In the genomic region with DNA sequence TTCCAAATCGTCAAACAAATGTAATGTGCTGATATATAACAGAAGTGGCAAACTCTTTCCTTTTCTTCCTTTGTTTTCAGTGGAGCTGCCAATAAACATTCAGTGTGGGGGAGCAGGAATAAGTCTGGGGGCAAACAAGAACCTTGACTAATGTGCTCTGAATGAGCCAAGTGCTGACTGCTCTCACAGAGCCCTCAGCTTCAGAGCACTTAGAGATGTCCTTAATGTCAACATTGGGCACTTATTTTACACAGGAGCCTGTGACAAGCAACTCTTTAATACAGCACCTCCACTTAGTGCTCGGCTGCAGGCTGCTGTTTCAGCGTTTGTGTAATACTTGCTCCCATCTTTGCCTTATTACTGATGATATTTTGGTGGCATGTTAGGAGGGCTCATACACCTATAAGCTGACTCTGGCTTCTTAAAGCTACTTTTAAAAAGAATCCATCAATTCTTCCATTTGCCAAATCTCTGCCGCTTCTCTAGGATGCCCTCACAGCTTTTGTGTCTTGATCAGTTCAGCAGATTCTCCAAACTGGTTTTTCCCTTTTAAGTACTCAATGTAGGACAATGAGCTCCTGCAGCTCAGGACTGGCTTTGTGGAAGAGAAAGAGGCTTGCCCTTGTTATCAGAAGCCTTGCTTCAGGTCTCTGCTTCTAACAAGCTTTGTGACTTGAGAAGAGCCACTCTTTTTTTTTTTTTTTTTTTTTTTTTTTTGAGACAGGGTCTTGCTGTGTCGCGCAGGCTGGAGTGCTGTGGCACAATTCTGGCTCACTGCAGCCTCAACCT, we compare ENCODE assay signal across 19 cellular contexts.
"Had no signal": no experiment of that assay in that cellular context is flagged by ENCODE, and none has a peak within 500 bp of the region (broad histone marks: within the 10 kb centered on the region; RNA-seq: fewer than 3 reads in every experiment).

No MANE protein-coding gene starts in this region.

- H3K4me3 ChIP-seq: tibial nerve had no signal

- ATAC-seq: activated CD8-positive, alpha-beta T cell treated with anti-CD3 and anti-CD28 coated beads for 36 hours; activated T-cell treated with anti-CD3 and anti-CD28 coated beads, Interleukin-2, amount 50 U/mL, for 72 hours; foreskin keratinocyte had no signal

- H3K36me3 ChIP-seq: brain microvascular endothelial cell, tibial nerve had no signal

- H3K27ac Mint-ChIP-seq: activated CD8-positive, alpha-beta T cell treated with anti-CD3 and anti-CD28 coated beads for 36 hours; activated naive CD8-positive, alpha-beta T cell treated with anti-CD3 and anti-CD28 coated beads, Interleukin-2, amount 10 ng/mL, durations not matched to agents 7 days and 5 days; activated T-cell treated with anti-CD3 and anti-CD28 coated beads, Interleukin-2, amount 50 U/mL, for 72 hours had no signal

- H3K4me1 ChIP-seq: tibial nerve had no signal

- H3K36me3 Mint-ChIP-seq: activated naive CD8-positive, alpha-beta T cell treated with anti-CD3 and anti-CD28 coated beads, Interleukin-2, amount 10 ng/mL, durations not matched to agents 7 days and 5 days had no signal

- H3K4me3 Mint-ChIP-seq: activated CD8-positive, alpha-beta T cell treated with anti-CD3 and anti-CD28 coated beads for 36 hours; activated naive CD8-positive, alpha-beta T cell treated with anti-CD3 and anti-CD28 coated beads, Interleukin-2, amount 10 ng/mL, durations not matched to agents 7 days and 5 days; activated T-cell treated with anti-CD3 and anti-CD28 coated beads, Interleukin-2, amount 50 U/mL, for 72 hours; central memory CD8-positive, alpha-beta T cell had no signal

- H3K27ac ChIP-seq: brain microvascular endothelial cell, foreskin keratinocyte, neutrophil, tibial nerve had no signal

- H3K27me3 Mint-ChIP-seq: central memory CD8-positive, alpha-beta T cell had no signal

- H3K9me3 Mint-ChIP-seq: activated CD8-positive, alpha-beta T cell treated with anti-CD3 and anti-CD28 coated beads for 36 hours; activated naive CD8-positive, alpha-beta T cell treated with anti-CD3 and anti-CD28 coated beads, Interleukin-2, amount 10 ng/mL, durations not matched to agents 7 days and 5 days; central memory CD8-positive, alpha-beta T cell had no signal

- DNase-seq: activated CD4-positive, alpha-beta T cell treated with anti-CD3 and anti-CD28 coated beads for 48 hours; activated CD8-positive, alpha-beta memory T cell treated with anti-CD3 and anti-CD28 coated beads, Interleukin-2, amount 50 U/mL, for 48 hours; activated CD8-positive, alpha-beta T cell treated with anti-CD3 and anti-CD28 coated beads for 36 hours; activated gamma-delta T cell; activated naive CD8-positive, alpha-beta T cell treated with anti-CD3 and anti-CD28 coated beads, Interleukin-2, amount 10 ng/mL, durations not matched to agents 7 days and 5 days; activated T-cell treated with anti-CD3 and anti-CD28 coated beads, Interleukin-2, amount 50 U/mL, for 72 hours; brain microvascular endothelial cell; cortex of kidney; effector CD8-positive, alpha-beta T cell; foreskin keratinocyte; glutamatergic neuron; hypothalamus; retina; stimulated activated CD4-positive, alpha-beta T cell treated with anti-CD3 and anti-CD28 coated beads, Interleukin-12 subunit alpha, Interleukin-12 subunit beta, amount 100 ng/mL, for 4 hours; stimulated activated CD4-positive, alpha-beta T cell treated with anti-CD3 and anti-CD28 coated beads, Interleukin-2, amount 100 ng/mL, for 24 hours; T-helper 2 cell had no signal

- H3K27me3 ChIP-seq: brain microvascular endothelial cell, foreskin keratinocyte, neutrophil, tibial nerve had no signal

- H3K4me1 Mint-ChIP-seq: activated naive CD8-positive, alpha-beta T cell treated with anti-CD3 and anti-CD28 coated beads, Interleukin-2, amount 10 ng/mL, durations not matched to agents 7 days and 5 days; central memory CD8-positive, alpha-beta T cell had no signal
